In the genomic region with DNA sequence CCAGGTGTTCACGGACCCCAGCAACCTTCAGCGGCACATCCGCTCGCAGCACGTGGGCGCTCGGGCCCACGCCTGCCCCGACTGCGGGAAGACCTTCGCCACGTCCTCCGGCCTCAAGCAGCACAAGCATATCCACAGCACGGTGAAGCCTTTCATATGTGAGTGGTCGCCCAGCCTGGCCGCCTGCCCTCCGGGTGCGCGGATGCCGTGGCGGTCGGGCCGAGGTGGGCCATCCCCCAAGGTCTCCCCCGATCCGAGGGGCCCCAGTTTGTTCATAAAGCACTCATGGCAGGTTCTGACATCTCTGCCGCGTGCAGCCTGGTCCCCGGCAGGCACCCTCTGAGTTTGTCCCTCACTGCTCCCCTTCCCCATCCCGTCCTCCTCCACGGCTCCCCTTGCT, we compare ENCODE assay signal across 32 cellular contexts. TPM values are rescaled to one million over a fixed set of nuclear protein-coding genes. Genes with fewer than 3 reads are reported as not detected.
"Had no signal": no experiment of that assay in that cellular context is flagged by ENCODE, and none has a peak within 500 bp of the region (broad histone marks: within the 10 kb centered on the region; RNA-seq: fewer than 3 reads in every experiment).

No MANE protein-coding gene starts in this region.

- H3K36me3 ChIP-seq: esophagus squamous epithelium, WERI-Rb-1 had no signal

- FAIRE-seq: astrocyte, colon, frontal cortex had no signal

- H3K27ac ChIP-seq: esophagus squamous epithelium, WERI-Rb-1 had no signal

- H3K27ac Mint-ChIP-seq: activated B cell treated with CpG ODN at 0.5 μM for 24 hours; activated CD8-positive, alpha-beta T cell treated with anti-CD3 and anti-CD28 coated beads for 36 hours; activated naive CD8-positive, alpha-beta T cell; activated T-helper 17 cell treated with anti-CD3 and anti-CD28 coated beads, Interleukin-2, amount 50 U/mL, for 72 hours; T-helper 17 cell; T-helper 2 cell treated with Interferon-gamma antibody and Interleukin-4, amounts not matched to agents 5 μg/mL and 100 μg/mL, for 36 hours had no signal

- H3K4me1 Mint-ChIP-seq: activated B cell treated with CpG ODN at 0.5 μM for 24 hours; activated T-helper 17 cell treated with anti-CD3 and anti-CD28 coated beads, Interleukin-2, amount 50 U/mL, for 72 hours; T-helper 17 cell had no signal

- H3K9me3 ChIP-seq: esophagus squamous epithelium had no signal

- ATAC-seq: activated CD4-positive, CD25-positive, alpha-beta regulatory T cell treated with anti-CD3 and anti-CD28 coated beads, Interleukin-2, amount 50 U/mL, for 24 hours; activated CD8-positive, alpha-beta T cell treated with anti-CD3 and anti-CD28 coated beads for 36 hours; activated T-cell treated with anti-CD3 and anti-CD28 coated beads, Interleukin-2, amount 50 U/mL, for 4 hours; activated T-helper 17 cell treated with anti-CD3 and anti-CD28 coated beads, Interleukin-2, amount 50 U/mL, for 72 hours; effector memory CD8-positive, alpha-beta T cell; T-helper 17 cell had no signal

- H3K4me3 Mint-ChIP-seq: activated B cell treated with CpG ODN at 0.5 μM for 24 hours; activated CD8-positive, alpha-beta T cell treated with anti-CD3 and anti-CD28 coated beads for 36 hours; activated naive CD8-positive, alpha-beta T cell; activated T-cell treated with anti-CD3 and anti-CD28 coated beads, Interleukin-2, amount 50 U/mL, for 4 hours; activated T-helper 17 cell treated with anti-CD3 and anti-CD28 coated beads, Interleukin-2, amount 50 U/mL, for 72 hours; effector memory CD8-positive, alpha-beta T cell; T-helper 17 cell; T-helper 2 cell treated with Interferon-gamma antibody and Interleukin-4, amounts not matched to agents 5 μg/mL and 100 μg/mL, for 36 hours had no signal

- DNase-seq: activated B cell treated with CpG ODN at 0.5 μM for 24 hours; activated CD4-positive, alpha-beta T cell treated with anti-CD3 and anti-CD28 coated beads for 48 hours; activated CD4-positive, alpha-beta T cell treated with anti-CD3 and anti-CD28 coated beads, Interleukin-2, amount 50 U/mL, for 1 hour; activated CD4-positive, alpha-beta T cell treated with anti-CD3 and anti-CD28 coated beads, Interleukin-2, amount 50 U/mL, for 48 hours; activated CD8-positive, alpha-beta memory T cell treated with anti-CD3 and anti-CD28 coated beads for 24 hours; activated CD8-positive, alpha-beta T cell treated with anti-CD3 and anti-CD28 coated beads for 36 hours; activated effector memory CD4-positive, alpha-beta T cell treated with Interleukin-2 at 50 U/mL for 16 hours; activated gamma-delta T cell treated with Interleukin-2 at 50 U/mL for 16 hours; activated naive CD4-positive, alpha-beta T cell treated with anti-CD3 and anti-CD28 coated beads, Interleukin-2, amount 50 U/mL, for 16 hours; activated naive CD4-positive, alpha-beta T cell treated with Interleukin-2 at 50 U/mL for 16 hours; activated T-cell treated with anti-CD3 and anti-CD28 coated beads, Interleukin-2, amount 50 U/mL, for 4 hours; amniotic stem cell; anterior cingulate cortex; caudate nucleus; cortex of kidney; dermis blood vessel endothelial cell; effector CD4-positive, alpha-beta T cell; effector memory CD8-positive, alpha-beta T cell; erythroblast; esophagus squamous epithelium; head of caudate nucleus; T-helper 1 cell; T-helper 17 cell; T1000; WERI-Rb-1 had no signal

- H3K36me3 Mint-ChIP-seq: activated naive CD8-positive, alpha-beta T cell had no signal

- H3K27me3 Mint-ChIP-seq: activated B cell treated with CpG ODN at 0.5 μM for 24 hours; activated CD8-positive, alpha-beta T cell treated with anti-CD3 and anti-CD28 coated beads for 36 hours; activated naive CD8-positive, alpha-beta T cell had no signal

- H3K4me3 ChIP-seq: esophagus squamous epithelium had no signal

- H3K9me3 Mint-ChIP-seq: activated B cell treated with CpG ODN at 0.5 μM for 24 hours; activated CD8-positive, alpha-beta T cell treated with anti-CD3 and anti-CD28 coated beads for 36 hours; activated T-cell treated with anti-CD3 and anti-CD28 coated beads, Interleukin-2, amount 50 U/mL, for 4 hours; activated T-helper 17 cell treated with anti-CD3 and anti-CD28 coated beads, Interleukin-2, amount 50 U/mL, for 72 hours; effector memory CD8-positive, alpha-beta T cell; T-helper 2 cell treated with Interferon-gamma antibody and Interleukin-4, amounts not matched to agents 5 μg/mL and 100 μg/mL, for 36 hours had no signal

RNA-seq across cellular contexts. Expression of a gene that starts 49.0 kb away (rescaled TPM):
- total RNA-seq: activated B cell treated with CpG ODN at 0.5 μM for 24 hours; activated CD8-positive, alpha-beta T cell treated with anti-CD3 and anti-CD28 coated beads for 36 hours; frontal cortex had no signal
